17 cellular contexts compared by ENCODE assay signal in the genomic region with DNA sequence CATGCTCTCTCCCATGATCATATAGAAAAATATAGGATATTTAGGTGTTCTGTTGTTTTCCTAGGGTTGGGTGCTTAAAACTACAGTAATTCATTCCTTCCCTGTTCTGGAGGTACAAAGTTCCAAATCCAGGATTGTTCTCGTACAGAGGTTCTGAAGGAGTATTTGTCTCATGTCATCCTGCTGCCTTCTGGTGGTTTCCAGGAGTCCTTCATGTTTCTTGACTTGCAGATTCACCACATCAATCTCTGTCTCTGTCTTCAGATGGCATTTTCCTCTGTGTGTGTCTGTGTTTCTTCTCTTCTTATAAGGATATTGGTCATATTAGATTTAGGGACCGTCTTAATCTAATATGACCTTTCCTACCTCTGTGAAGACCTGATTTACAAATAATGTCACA.
"Had no signal": no experiment of that assay in that cellular context is flagged by ENCODE, and none has a peak within 500 bp of the region (broad histone marks: within the 10 kb centered on the region; RNA-seq: fewer than 3 reads in every experiment).

No MANE protein-coding gene starts in this region.

- H3K4me1 ChIP-seq: colonic mucosa, testis had no signal

- H3K4me3 Mint-ChIP-seq: activated CD4-positive, alpha-beta memory T cell treated with anti-CD3 and anti-CD28 coated beads, Interleukin-2, amount 10 ng/mL, durations not matched to agents 7 days and 5 days; activated CD4-positive, alpha-beta T cell treated with anti-CD3 and anti-CD28 coated beads for 36 hours; activated naive CD8-positive, alpha-beta T cell; nephron progenitor cell; stimulated activated naive CD8-positive, alpha-beta T cell treated with anti-CD3 and anti-CD28 coated beads, Interleukin-15, amount 100 ng/mL, for 72 hours had no signal

- DNase-seq: activated CD4-positive, alpha-beta memory T cell treated with anti-CD3 and anti-CD28 coated beads, Interleukin-2, amount 10 ng/mL, durations not matched to agents 7 days and 5 days; activated CD4-positive, alpha-beta T cell treated with anti-CD3 and anti-CD28 coated beads for 36 hours; activated gamma-delta T cell; activated T-cell treated with anti-CD3 and anti-CD28 coated beads, Interleukin-2, amount 50 U/mL, for 48 hours; amygdala; brain microvascular endothelial cell; colonic mucosa; islet precursor cell; mesendoderm; nephron progenitor cell; stimulated activated CD4-positive, alpha-beta T cell treated with anti-CD3 and anti-CD28 coated beads, Interleukin-4, amount 100 ng/mL, for 24 hours; stimulated activated naive CD8-positive, alpha-beta T cell treated with anti-CD3 and anti-CD28 coated beads, Interleukin-15, amount 100 ng/mL, for 72 hours; T-helper 9 cell; testis; WERI-Rb-1 had no signal

- H3K27ac ChIP-seq: brain microvascular endothelial cell, colonic mucosa, testis, WERI-Rb-1 had no signal

- H3K9me3 Mint-ChIP-seq: activated CD4-positive, alpha-beta memory T cell treated with anti-CD3 and anti-CD28 coated beads, Interleukin-2, amount 10 ng/mL, durations not matched to agents 7 days and 5 days; nephron progenitor cell; stimulated activated naive CD8-positive, alpha-beta T cell treated with anti-CD3 and anti-CD28 coated beads, Interleukin-15, amount 100 ng/mL, for 72 hours had no signal

- H3K4me3 ChIP-seq: colonic mucosa, testis had no signal

- H3K36me3 ChIP-seq: brain microvascular endothelial cell, colonic mucosa, WERI-Rb-1 had no signal

- H3K4me1 Mint-ChIP-seq: activated CD4-positive, alpha-beta memory T cell treated with anti-CD3 and anti-CD28 coated beads, Interleukin-2, amount 10 ng/mL, durations not matched to agents 7 days and 5 days; activated CD4-positive, alpha-beta T cell treated with anti-CD3 and anti-CD28 coated beads for 36 hours; nephron progenitor cell; stimulated activated naive CD8-positive, alpha-beta T cell treated with anti-CD3 and anti-CD28 coated beads, Interleukin-15, amount 100 ng/mL, for 72 hours had no signal

- H3K9me3 ChIP-seq: colonic mucosa, testis had no signal

- H3K27me3 ChIP-seq: brain microvascular endothelial cell, colonic mucosa, testis had no signal

- H3K36me3 Mint-ChIP-seq: activated naive CD8-positive, alpha-beta T cell had no signal

- H3K27ac Mint-ChIP-seq: activated CD4-positive, alpha-beta memory T cell treated with anti-CD3 and anti-CD28 coated beads, Interleukin-2, amount 10 ng/mL, durations not matched to agents 7 days and 5 days; activated CD4-positive, alpha-beta T cell treated with anti-CD3 and anti-CD28 coated beads for 36 hours; activated naive CD8-positive, alpha-beta T cell; nephron progenitor cell; stimulated activated naive CD8-positive, alpha-beta T cell treated with anti-CD3 and anti-CD28 coated beads, Interleukin-15, amount 100 ng/mL, for 72 hours had no signal

- ATAC-seq: activated CD4-positive, alpha-beta T cell treated with anti-CD3 and anti-CD28 coated beads for 36 hours; left lobe of liver; stimulated activated naive CD8-positive, alpha-beta T cell treated with anti-CD3 and anti-CD28 coated beads, Interleukin-15, amount 100 ng/mL, for 72 hours had no signal

- H3K27me3 Mint-ChIP-seq: activated CD4-positive, alpha-beta memory T cell treated with anti-CD3 and anti-CD28 coated beads, Interleukin-2, amount 10 ng/mL, durations not matched to agents 7 days and 5 days; stimulated activated naive CD8-positive, alpha-beta T cell treated with anti-CD3 and anti-CD28 coated beads, Interleukin-15, amount 100 ng/mL, for 72 hours had no signal
